Comparison of ENCODE assay signal across 8 cellular contexts in the genomic region with DNA sequence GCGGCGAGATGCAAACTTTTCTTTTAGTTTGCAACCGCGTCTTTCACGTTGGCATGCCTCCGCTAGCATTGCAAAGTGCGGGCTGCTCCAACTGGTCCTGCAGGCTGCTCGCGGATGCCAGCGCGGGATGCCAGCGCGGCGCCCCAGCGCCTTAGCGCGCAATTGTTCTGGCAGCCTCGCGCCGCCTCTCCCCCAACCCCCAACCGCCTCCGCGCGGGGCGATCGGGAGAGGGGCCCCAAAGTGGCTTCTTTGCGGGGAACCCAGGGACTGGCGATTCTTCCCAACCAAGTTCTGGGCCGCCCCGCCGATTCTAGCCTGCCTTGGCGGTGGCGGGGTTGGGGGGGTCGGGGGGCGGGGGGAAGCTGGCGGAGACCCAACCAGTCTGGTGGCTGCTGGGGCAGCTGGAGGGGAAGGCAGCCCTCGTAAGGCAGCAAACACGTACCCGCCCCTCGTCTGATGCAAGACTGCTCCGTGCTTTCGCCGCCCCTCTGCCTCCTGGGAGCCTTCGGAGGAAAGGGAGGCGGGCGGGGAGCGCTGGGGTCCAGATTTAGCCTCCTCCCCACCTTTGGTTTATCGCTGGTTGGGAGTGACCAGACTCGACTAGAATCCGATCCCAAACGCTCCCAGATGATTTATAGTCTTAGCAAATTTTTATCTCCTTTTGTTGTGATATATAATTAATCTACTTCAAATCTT. TPM values are rescaled to one million over a fixed set of nuclear protein-coding genes. Genes with fewer than 3 reads are reported as not detected.
DNase-seq lines count a peak whose midpoint lies in the region; FAIRE-seq and TF ChIP-seq lines count a peak whose summit lies in the region.

No MANE protein-coding gene starts in this region.

- peaks cover 11 to 15% of the 10 kb centered on the region in 2 experiments for H3K4me1 ChIP-seq in neutrophil (ENCODE audit: control insufficient read depth in 1 of 2, insufficient read depth in 1 of 2, low read depth in 1 of 2, low read length in 1 of 2)
- H3K4me1 ChIP-seq in tibial nerve, result peaks cover 0 to 37% (median 13%) of the 10 kb centered on the region in 4 donors

- POLR2A ChIA-PET in GM10248 (lab: Yijun Ruan, JAX), result no interaction called here

- H3K36me3 ChIP-seq in neutrophil (no peaks in the 10 kb centered on the region), tibial nerve (no peaks in the 10 kb centered on the region)

- peak in 1 of 2 donors; percentile 58 for TF ChIP-seq EP300 in tibial nerve (IDR thresholded peaks at IDR 0.05)

- H3K27ac ChIP-seq in neutrophil (no peak overlapping the region), tibial nerve (peak overlapping the region; percentile 67 to 88 (median 78))

- H3K27me3 ChIP-seq in neutrophil (peaks cover 54% of the 10 kb centered on the region), tibial nerve (no peaks in the 10 kb centered on the region)

- CTCF ChIA-PET in GM10248 (lab: Yijun Ruan, JAX), result interaction anchor here (2.1 kb wide), 1 partner anchor 38 kb away, joined by 12 read pairs; no protein-coding TSS in a partner anchor

- TF ChIP-seq CTCF in GM10248 (IDR thresholded peaks at IDR 0.05; ENCODE audit: control extremely low read depth, extremely low read depth, low read depth, missing control alignments) (no peak), neutrophil (IDR thresholded peaks at IDR 0.05) (no peak), tibial nerve (IDR thresholded peaks at IDR 0.05) (no peak)

- peak overlapping the region; percentile 40 to 43 for H3K4me3 ChIP-seq in neutrophil (ENCODE audit: low read depth in 1 of 2, low read length in 1 of 2)
- H3K4me3 ChIP-seq in tibial nerve, result peak overlapping the region; percentile 49 to 73 (median 64)

- no peak for FAIRE-seq in frontal cortex (lab: Jason Lieb, UNC)

- WGBS in tibial nerve, 2 donors, result 1 to 2% methylated on average over 24 to 44 of the region's 51 CpGs

- DNase-seq in GM10248 (ENCODE audit: extremely low spot score), result peak; percentile 39
- peak; percentile 83 for DNase-seq in HK-2 (ENCODE audit: unreplicated experiment)
- DNase-seq in NCI-H82 (lab: John Stamatoyannopoulos, UW), result peak; percentile 94
- peak; percentile 64 to 73 for DNase-seq in activated T-cell treated with anti-CD3 and anti-CD28 coated beads, Interleukin-2, amount 50 U/mL, for 48 hours
- peak; percentile 48 to 64 for DNase-seq in frontal cortex (ENCODE audit: low spot score in 2 of 2)
- peak; percentile 70 to 75 for DNase-seq in tibial nerve (ENCODE audit: low spot score in 2 of 2)
- DNase-seq in GM19240 (ENCODE audit: insufficient read length, low spot score), result no peak

- TF ChIP-seq POLR2A in tibial nerve (IDR thresholded peaks at IDR 0.05), result peak in 1 of 2 donors; percentile 31

- H3K9me3 ChIP-seq in neutrophil, result no peaks in the 10 kb centered on the region
- no peaks in the 10 kb centered on the region for H3K9me3 ChIP-seq in tibial nerve

RNA-seq across cellular contexts. Expression of a gene that starts 0.8 kb away (rescaled TPM):
- 13.0 TPM for total RNA-seq in frontal cortex
- 10 to 100 TPM; 16.5 to 56.3 (median 42.9) TPM for total RNA-seq in tibial nerve

RNA-seq across cellular contexts. Expression of a gene that starts 56.2 kb away (rescaled TPM):
- total RNA-seq in frontal cortex (not detected), tibial nerve (not detected)
